1 cellular context compared by ENCODE assay signal in the genomic region with DNA sequence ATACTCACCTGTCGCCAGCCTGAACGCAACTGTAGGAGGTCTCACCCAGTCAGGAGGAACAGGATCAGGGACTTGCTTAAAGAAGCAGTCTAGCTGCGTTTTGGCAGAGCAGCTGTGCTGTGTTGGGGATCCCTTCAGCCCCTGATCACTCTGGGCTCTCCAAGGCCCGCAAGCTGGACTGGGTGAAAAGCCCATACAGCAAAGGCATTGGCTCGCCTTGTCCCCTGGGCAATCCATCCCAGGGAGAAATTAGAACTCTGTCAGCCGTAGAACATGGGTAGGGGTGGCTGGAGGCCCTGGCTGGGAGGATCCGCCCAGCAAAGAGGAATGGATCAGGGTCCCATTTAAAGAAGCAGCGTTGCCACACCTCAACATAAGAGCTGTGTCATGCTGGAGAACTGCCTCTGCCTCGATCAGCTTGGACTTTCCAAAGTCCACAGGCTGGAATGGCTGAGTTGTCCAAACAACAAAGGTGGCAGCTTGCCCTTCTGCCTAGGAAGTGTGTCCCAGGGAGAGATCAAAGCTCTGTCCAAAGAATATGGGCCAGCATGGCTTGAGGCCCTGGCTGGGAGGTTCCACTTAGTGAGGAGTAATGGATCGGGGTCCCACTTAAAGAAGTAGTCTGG.
A peak's percentile ranks its signal among the peaks of the same experiment; 100 is the strongest.
TF ChIP-seq lines count a peak whose summit lies in the region.

No MANE protein-coding gene starts in this region.

TF ChIP-seq in HepG2, 621 proteins besides CTCF, POLR2A, EP300 and RAD21 (continued from another document and continues in another):
- TF ChIP-seq, protein P1, sequence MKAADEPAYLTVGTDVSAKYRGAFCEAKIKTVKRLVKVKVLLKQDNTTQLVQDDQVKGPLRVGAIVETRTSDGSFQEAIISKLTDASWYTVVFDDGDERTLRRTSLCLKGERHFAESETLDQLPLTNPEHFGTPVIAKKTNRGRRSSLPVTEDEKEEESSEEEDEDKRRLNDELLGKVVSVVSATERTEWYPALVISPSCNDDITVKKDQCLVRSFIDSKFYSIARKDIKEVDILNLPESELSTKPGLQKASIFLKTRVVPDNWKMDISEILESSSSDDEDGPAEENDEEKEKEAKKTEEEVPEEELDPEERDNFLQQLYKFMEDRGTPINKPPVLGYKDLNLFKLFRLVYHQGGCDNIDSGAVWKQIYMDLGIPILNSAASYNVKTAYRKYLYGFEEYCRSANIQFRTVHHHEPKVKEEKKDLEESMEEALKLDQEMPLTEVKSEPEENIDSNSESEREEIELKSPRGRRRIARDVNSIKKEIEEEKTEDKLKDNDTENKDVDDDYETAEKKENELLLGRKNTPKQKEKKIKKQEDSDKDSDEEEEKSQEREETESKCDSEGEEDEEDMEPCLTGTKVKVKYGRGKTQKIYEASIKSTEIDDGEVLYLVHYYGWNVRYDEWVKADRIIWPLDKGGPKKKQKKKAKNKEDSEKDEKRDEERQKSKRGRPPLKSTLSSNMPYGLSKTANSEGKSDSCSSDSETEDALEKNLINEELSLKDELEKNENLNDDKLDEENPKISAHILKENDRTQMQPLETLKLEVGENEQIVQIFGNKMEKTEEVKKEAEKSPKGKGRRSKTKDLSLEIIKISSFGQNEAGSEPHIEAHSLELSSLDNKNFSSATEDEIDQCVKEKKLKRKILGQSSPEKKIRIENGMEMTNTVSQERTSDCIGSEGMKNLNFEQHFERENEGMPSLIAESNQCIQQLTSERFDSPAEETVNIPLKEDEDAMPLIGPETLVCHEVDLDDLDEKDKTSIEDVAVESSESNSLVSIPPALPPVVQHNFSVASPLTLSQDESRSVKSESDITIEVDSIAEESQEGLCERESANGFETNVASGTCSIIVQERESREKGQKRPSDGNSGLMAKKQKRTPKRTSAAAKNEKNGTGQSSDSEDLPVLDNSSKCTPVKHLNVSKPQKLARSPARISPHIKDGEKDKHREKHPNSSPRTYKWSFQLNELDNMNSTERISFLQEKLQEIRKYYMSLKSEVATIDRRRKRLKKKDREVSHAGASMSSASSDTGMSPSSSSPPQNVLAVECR (CRISPR knock-in tag; IDR thresholded peaks at IDR 0.05; ENCODE audit: borderline replicate concordance), result no peak; the same call in 1 of the 2 replicates
- TF ChIP-seq, protein P2, sequence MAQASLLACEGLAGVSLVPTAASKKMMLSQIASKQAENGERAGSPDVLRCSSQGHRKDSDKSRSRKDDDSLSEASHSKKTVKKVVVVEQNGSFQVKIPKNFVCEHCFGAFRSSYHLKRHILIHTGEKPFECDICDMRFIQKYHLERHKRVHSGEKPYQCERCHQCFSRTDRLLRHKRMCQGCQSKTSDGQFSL (CRISPR knock-in tag; IDR thresholded peaks at IDR 0.05), result no peak
- TF ChIP-seq GZF1 (CRISPR knock-in tag; IDR thresholded peaks at IDR 0.05), result no peak
- TF ChIP-seq BRCA1 (CRISPR knock-in tag; IDR thresholded peaks at IDR 0.05), result no peak
- no peak for TF ChIP-seq NFIC (IDR thresholded peaks at IDR 0.05; ENCODE audit: low read length)
- TF ChIP-seq ZNF343 (CRISPR knock-in tag; IDR thresholded peaks at IDR 0.05), result peak; percentile 100
- no peak for TF ChIP-seq SKI (IDR thresholded peaks at IDR 0.05; ENCODE audit: partially characterized antibody)
- no peak for TF ChIP-seq SIN3B (IDR thresholded peaks at IDR 0.05; ENCODE audit: low read length)
- no peak for TF ChIP-seq ZNF12 (CRISPR knock-in tag; IDR thresholded peaks at IDR 0.05)
- TF ChIP-seq, protein P3, sequence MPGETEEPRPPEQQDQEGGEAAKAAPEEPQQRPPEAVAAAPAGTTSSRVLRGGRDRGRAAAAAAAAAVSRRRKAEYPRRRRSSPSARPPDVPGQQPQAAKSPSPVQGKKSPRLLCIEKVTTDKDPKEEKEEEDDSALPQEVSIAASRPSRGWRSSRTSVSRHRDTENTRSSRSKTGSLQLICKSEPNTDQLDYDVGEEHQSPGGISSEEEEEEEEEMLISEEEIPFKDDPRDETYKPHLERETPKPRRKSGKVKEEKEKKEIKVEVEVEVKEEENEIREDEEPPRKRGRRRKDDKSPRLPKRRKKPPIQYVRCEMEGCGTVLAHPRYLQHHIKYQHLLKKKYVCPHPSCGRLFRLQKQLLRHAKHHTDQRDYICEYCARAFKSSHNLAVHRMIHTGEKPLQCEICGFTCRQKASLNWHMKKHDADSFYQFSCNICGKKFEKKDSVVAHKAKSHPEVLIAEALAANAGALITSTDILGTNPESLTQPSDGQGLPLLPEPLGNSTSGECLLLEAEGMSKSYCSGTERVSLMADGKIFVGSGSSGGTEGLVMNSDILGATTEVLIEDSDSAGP (CRISPR knock-in tag; IDR thresholded peaks at IDR 0.05; ENCODE audit: borderline replicate concordance), result peak; percentile 67; the same call in 1 of the 2 replicates
- TF ChIP-seq HOXA3 (CRISPR knock-in tag; IDR thresholded peaks at IDR 0.05), result peak; percentile 46; the same call in 1 of the 2 replicates
- TF ChIP-seq, protein P4, sequence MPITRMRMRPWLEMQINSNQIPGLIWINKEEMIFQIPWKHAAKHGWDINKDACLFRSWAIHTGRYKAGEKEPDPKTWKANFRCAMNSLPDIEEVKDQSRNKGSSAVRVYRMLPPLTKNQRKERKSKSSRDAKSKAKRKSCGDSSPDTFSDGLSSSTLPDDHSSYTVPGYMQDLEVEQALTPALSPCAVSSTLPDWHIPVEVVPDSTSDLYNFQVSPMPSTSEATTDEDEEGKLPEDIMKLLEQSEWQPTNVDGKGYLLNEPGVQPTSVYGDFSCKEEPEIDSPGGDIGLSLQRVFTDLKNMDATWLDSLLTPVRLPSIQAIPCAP (CRISPR knock-in tag; IDR thresholded peaks at IDR 0.05; ENCODE audit: low read depth), result no peak
- TF ChIP-seq KDM6A (CRISPR knock-in tag; IDR thresholded peaks at IDR 0.05; ENCODE audit: low read depth), result peak; percentile 39; the same call in 1 of the 2 replicates
- no peak for TF ChIP-seq SKIL (CRISPR knock-in tag; IDR thresholded peaks at IDR 0.05; ENCODE audit: borderline replicate concordance)
- peak; percentile 86 for TF ChIP-seq EHMT2 (IDR thresholded peaks at IDR 0.05; ENCODE audit: borderline replicate concordance, low read depth, low read length)
- TF ChIP-seq YEATS2 (CRISPR knock-in tag; IDR thresholded peaks at IDR 0.05; ENCODE audit: borderline replicate concordance), result no peak
- TF ChIP-seq ATAD3A (CRISPR knock-in tag; IDR thresholded peaks at IDR 0.05), result no peak
- peak; percentile 32; the same call in 1 of the 2 replicates for TF ChIP-seq FOSL2 (CRISPR knock-in tag; IDR thresholded peaks at IDR 0.05)
- TF ChIP-seq ZNF644 (CRISPR knock-in tag; IDR thresholded peaks at IDR 0.05; ENCODE audit: low read depth), result peak; percentile 91
- TF ChIP-seq NFRKB (IDR thresholded peaks at IDR 0.05), result no peak
- no peak for TF ChIP-seq ZKSCAN1 (IDR thresholded peaks at IDR 0.05; ENCODE audit: low read length)
- no peak for TF ChIP-seq ZNF670 (CRISPR knock-in tag; IDR thresholded peaks at IDR 0.05; ENCODE audit: borderline replicate concordance)
- TF ChIP-seq ZNF382 (CRISPR knock-in tag; IDR thresholded peaks at IDR 0.05; ENCODE audit: borderline replicate concordance), result no peak
- TF ChIP-seq, protein P5, sequence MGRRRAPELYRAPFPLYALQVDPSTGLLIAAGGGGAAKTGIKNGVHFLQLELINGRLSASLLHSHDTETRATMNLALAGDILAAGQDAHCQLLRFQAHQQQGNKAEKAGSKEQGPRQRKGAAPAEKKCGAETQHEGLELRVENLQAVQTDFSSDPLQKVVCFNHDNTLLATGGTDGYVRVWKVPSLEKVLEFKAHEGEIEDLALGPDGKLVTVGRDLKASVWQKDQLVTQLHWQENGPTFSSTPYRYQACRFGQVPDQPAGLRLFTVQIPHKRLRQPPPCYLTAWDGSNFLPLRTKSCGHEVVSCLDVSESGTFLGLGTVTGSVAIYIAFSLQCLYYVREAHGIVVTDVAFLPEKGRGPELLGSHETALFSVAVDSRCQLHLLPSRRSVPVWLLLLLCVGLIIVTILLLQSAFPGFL (CRISPR knock-in tag; IDR thresholded peaks at IDR 0.05), result no peak
- TF ChIP-seq NCOR1 (IDR thresholded peaks at IDR 0.05; ENCODE audit: borderline replicate concordance, low read length), result no peak
- TF ChIP-seq CEBPB (IDR thresholded peaks at IDR 0.05; ENCODE audit: borderline replicate concordance, low read depth, low read length), result 0 out of 2 replicates have a peak, but pooled peaks have one; percentile 23
- no peak for TF ChIP-seq NONO (IDR thresholded peaks at IDR 0.05)
- no peak for TF ChIP-seq NONO (CRISPR knock-in tag; conservative IDR thresholded peaks at IDR 0.05)
- TF ChIP-seq ZBTB20 (CRISPR knock-in tag; IDR thresholded peaks at IDR 0.05; ENCODE audit: borderline replicate concordance, low read depth), result no peak
- TF ChIP-seq ZMYM4 (CRISPR knock-in tag; IDR thresholded peaks at IDR 0.05), result peak; percentile 48; the same call in 1 of the 2 replicates
- TF ChIP-seq HNF4G (IDR thresholded peaks at IDR 0.05; ENCODE audit: borderline replicate concordance, low read depth, low read length), result peak; percentile 76
- no peak for TF ChIP-seq HNF4G (CRISPR knock-in tag; IDR thresholded peaks at IDR 0.05; ENCODE audit: borderline replicate concordance, low read depth)
- TF ChIP-seq SAP130 (CRISPR knock-in tag; IDR thresholded peaks at IDR 0.05; ENCODE audit: low read depth), result 0 out of 2 replicates have a peak, but pooled peaks have one; percentile 10
- TF ChIP-seq, protein P6, sequence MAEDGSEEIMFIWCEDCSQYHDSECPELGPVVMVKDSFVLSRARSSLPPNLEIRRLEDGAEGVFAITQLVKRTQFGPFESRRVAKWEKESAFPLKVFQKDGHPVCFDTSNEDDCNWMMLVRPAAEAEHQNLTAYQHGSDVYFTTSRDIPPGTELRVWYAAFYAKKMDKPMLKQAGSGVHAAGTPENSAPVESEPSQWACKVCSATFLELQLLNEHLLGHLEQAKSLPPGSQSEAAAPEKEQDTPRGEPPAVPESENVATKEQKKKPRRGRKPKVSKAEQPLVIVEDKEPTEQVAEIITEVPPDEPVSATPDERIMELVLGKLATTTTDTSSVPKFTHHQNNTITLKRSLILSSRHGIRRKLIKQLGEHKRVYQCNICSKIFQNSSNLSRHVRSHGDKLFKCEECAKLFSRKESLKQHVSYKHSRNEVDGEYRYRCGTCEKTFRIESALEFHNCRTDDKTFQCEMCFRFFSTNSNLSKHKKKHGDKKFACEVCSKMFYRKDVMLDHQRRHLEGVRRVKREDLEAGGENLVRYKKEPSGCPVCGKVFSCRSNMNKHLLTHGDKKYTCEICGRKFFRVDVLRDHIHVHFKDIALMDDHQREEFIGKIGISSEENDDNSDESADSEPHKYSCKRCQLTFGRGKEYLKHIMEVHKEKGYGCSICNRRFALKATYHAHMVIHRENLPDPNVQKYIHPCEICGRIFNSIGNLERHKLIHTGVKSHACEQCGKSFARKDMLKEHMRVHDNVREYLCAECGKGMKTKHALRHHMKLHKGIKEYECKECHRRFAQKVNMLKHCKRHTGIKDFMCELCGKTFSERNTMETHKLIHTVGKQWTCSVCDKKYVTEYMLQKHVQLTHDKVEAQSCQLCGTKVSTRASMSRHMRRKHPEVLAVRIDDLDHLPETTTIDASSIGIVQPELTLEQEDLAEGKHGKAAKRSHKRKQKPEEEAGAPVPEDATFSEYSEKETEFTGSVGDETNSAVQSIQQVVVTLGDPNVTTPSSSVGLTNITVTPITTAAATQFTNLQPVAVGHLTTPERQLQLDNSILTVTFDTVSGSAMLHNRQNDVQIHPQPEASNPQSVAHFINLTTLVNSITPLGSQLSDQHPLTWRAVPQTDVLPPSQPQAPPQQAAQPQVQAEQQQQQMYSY (CRISPR knock-in tag; IDR thresholded peaks at IDR 0.05), result peak; percentile 69; the same call in 1 of the 2 replicates
- TF ChIP-seq, protein P7, sequence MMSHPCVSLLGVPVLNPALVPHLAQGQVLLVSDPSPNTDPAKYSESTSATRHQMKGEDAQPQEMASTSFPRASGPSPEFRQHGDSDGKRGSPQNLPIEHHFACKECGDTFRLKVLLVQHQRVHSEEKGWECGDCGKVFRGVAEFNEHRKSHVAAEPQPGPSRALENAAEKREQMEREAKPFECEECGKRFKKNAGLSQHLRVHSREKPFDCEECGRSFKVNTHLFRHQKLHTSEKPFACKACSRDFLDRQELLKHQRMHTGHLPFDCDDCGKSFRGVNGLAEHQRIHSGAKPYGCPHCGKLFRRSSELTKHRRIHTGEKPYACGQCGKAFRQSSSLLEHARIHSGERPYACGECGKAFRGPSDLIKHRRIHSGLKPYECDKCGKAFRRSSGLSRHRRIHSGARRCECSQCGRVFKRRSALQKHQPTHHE (CRISPR knock-in tag; IDR thresholded peaks at IDR 0.05; ENCODE audit: borderline replicate concordance), result no peak
- no peak for TF ChIP-seq FOXA1 (IDR thresholded peaks at IDR 0.05)
- 0 out of 2 replicates have a peak, but pooled peaks have one; percentile 19 for TF ChIP-seq FOXA1 (CRISPR knock-in tag; IDR thresholded peaks at IDR 0.05)
- TF ChIP-seq ZNF768 (CRISPR knock-in tag; IDR thresholded peaks at IDR 0.05), result peak; percentile 40; the same call in 1 of the 2 replicates
- no peak for TF ChIP-seq NCOA1 (CRISPR knock-in tag; IDR thresholded peaks at IDR 0.05)
- no peak for TF ChIP-seq RFX5 (IDR thresholded peaks at IDR 0.05; ENCODE audit: low read depth, low read length)
- peak; percentile 63; the same call in 1 of the 2 replicates for TF ChIP-seq ZNF292 (CRISPR knock-in tag; IDR thresholded peaks at IDR 0.05; ENCODE audit: borderline replicate concordance, low read depth)
- no peak for TF ChIP-seq ZNF484 (CRISPR knock-in tag; IDR thresholded peaks at IDR 0.05; ENCODE audit: borderline replicate concordance, low read depth)
